ENCODE assay signal across 21 cellular contexts in genomic region chr6:169981969-169982368, GRCh38.
A peak's percentile ranks its signal among the peaks of the same experiment; 100 is the strongest.
DNase-seq lines count a peak whose midpoint lies in the region; ATAC-seq and TF ChIP-seq lines count a peak whose summit lies in the region.
"Had no signal": no experiment of that assay in that cellular context is flagged by ENCODE, and none has a peak within 500 bp of the region (broad histone marks: within the 10 kb centered on the region; RNA-seq: fewer than 3 reads in every experiment).

No MANE protein-coding gene starts in this region.

- no peak overlapping the region for H2BK15ac ChIP-seq in neuronal stem cell (ENCODE audit: low read length)

- TF ChIP-seq POLR2A in spleen (IDR thresholded peaks at IDR 0.05), result no peak

- no peak overlapping the region for H2BK5ac ChIP-seq in neuronal stem cell (ENCODE audit: low read length)

- H3K4me3 ChIP-seq in neuronal stem cell (ENCODE audit: low read length in 2 of 2) (no peak overlapping the region), spleen (no peak overlapping the region), GM23338 (no peak overlapping the region)
- H3K4me3 ChIP-seq: A549; BLaER1 treated with 17β-estradiol and CSF1 and Interleukin-3, amounts not matched to agents 10 nM and 100 nM; GM12878 had no signal

- H3F3A ChIP-seq in GM23338 (replicated peaks; ENCODE audit: low read depth), result no peaks in the 10 kb centered on the region

- H3K36me3 Mint-ChIP-seq in GM23338 (ENCODE audit: low read depth), result no peaks in the 10 kb centered on the region
- H3K36me3 Mint-ChIP-seq: CD4-positive, alpha-beta memory T cell had no signal

- H2BK120ac ChIP-seq in neuronal stem cell (ENCODE audit: low read depth, low read length), result no peak overlapping the region

- no peak overlapping the region for H3K4me3 Mint-ChIP-seq in GM23338
- H3K4me3 Mint-ChIP-seq: CD4-positive, alpha-beta memory T cell had no signal

- H2AFZ ChIP-seq in neuronal stem cell (ENCODE audit: low read length) (no peak overlapping the region), GM23338 (no peak overlapping the region)

- peak overlapping the region; percentile 20 for H3K18ac ChIP-seq in neuronal stem cell (ENCODE audit: low read length)

- H3K9ac ChIP-seq in neuronal stem cell (ENCODE audit: low read depth, low read length, poor library complexity), result no peak overlapping the region
- H3K9ac ChIP-seq: BLaER1 treated with 17β-estradiol and CSF1 and Interleukin-3, amounts not matched to agents 10 nM and 100 nM had no signal

- no peaks in the 10 kb centered on the region for H4K20me1 ChIP-seq in GM23338 (replicated peaks; ENCODE audit: insufficient read depth)
- H4K20me1 ChIP-seq: BLaER1 treated with 17β-estradiol and CSF1 and Interleukin-3, amounts not matched to agents 10 nM and 100 nM had no signal

- no peaks in the 10 kb centered on the region for H3K27me3 ChIP-seq in neuronal stem cell (ENCODE audit: control insufficient read depth in 3 of 3, insufficient read depth in 3 of 3, low read depth in 1 of 3, low read length in 3 of 3)
- peaks cover 0 to 92% (median 5%) of the 10 kb centered on the region in 7 donors for H3K27me3 ChIP-seq in spleen (replicated peaks in 1 of 7)
- H3K27me3 ChIP-seq in GM23338 (ENCODE audit: insufficient read depth), result no peaks in the 10 kb centered on the region
- H3K27me3 ChIP-seq: BE2C; BLaER1 treated with 17β-estradiol and CSF1 and Interleukin-3, amounts not matched to agents 10 nM and 100 nM had no signal

- peaks cover 3% of the 10 kb centered on the region for H3K27me3 Mint-ChIP-seq in GM23338 (ENCODE audit: insufficient read depth, low read depth, poor library complexity)
- H3K27me3 Mint-ChIP-seq: CD4-positive, alpha-beta memory T cell had no signal

- no peak overlapping the region for H3K27ac Mint-ChIP-seq in GM23338
- H3K27ac Mint-ChIP-seq: CD4-positive, alpha-beta memory T cell had no signal

- TF ChIP-seq CTCF in spleen (IDR thresholded peaks at IDR 0.05 in 8 of 11, conservative IDR thresholded peaks at IDR 0.05 in 3 of 11), result no peak
- no peak for TF ChIP-seq CTCF in GM23338 (conservative IDR thresholded peaks at IDR 0.05; ENCODE audit: low read depth in 2 of 2)

- H3K4me1 Mint-ChIP-seq in GM23338, result peaks cover 3% of the 10 kb centered on the region; the same call in 1 of the 3 replicates
- H3K4me1 Mint-ChIP-seq: CD4-positive, alpha-beta memory T cell had no signal

- H3K9me2 ChIP-seq in GM23338 (ENCODE audit: insufficient read depth), result no peaks in the 10 kb centered on the region

- H3K4me2 ChIP-seq in neuronal stem cell (ENCODE audit: insufficient read depth, low read length, poor library complexity, severe bottlenecking), result no peak overlapping the region
- no peak overlapping the region for H3K4me2 ChIP-seq in GM23338
- H3K4me2 ChIP-seq: A549; BLaER1 treated with 17β-estradiol and CSF1 and Interleukin-3, amounts not matched to agents 10 nM and 100 nM had no signal

- ATAC-seq in left ventricle myocardium superior (no peak), HG03175 (IDR thresholded peaks at IDR 0.05; ENCODE audit: unreplicated experiment) (no peak), GM23338 (no peak)
- ATAC-seq: A549, GM12878 had no signal

- WGBS in neuronal stem cell (ENCODE audit: extremely low coverage in 2 of 2, insufficient read length in 2 of 2, insufficient replicate concordance in 1 of 2), 2 donors, result no CpG with 5 or more reads among the region's 7 CpGs
- 65 to 71% (median 68%) methylated on average over 5 to 7 of the region's 7 CpGs for WGBS in spleen, 5 donors

- H2BK12ac ChIP-seq in neuronal stem cell (ENCODE audit: low read length), result no peak overlapping the region

- H3K4me1 ChIP-seq in neuronal stem cell (ENCODE audit: control insufficient read depth in 2 of 2, insufficient read depth in 1 of 2, low read depth in 1 of 2, low read length in 2 of 2) (peaks cover 2 to 4% of the 10 kb centered on the region in 2 donors), spleen (peaks cover 0 to 19% (median 4%) of the 10 kb centered on the region in 6 donors), GM23338 (ENCODE audit: insufficient read depth) (no peaks in the 10 kb centered on the region)
- H3K4me1 ChIP-seq: A549 had no signal

- H3K23ac ChIP-seq in neuronal stem cell (ENCODE audit: low read depth, low read length, poor library complexity), result no peak overlapping the region

- H3K4ac ChIP-seq in neuronal stem cell (ENCODE audit: low read length), result peak overlapping the region; percentile 57

- peak overlapping the region; percentile 44 for H2AK5ac ChIP-seq in neuronal stem cell (ENCODE audit: low read depth, low read length)

- peaks cover 3% of the 10 kb centered on the region; the same call in 1 of the 3 replicates for H3K9me3 Mint-ChIP-seq in GM23338
- H3K9me3 Mint-ChIP-seq: CD4-positive, alpha-beta memory T cell had no signal

- H3K9me3 ChIP-seq in neuronal stem cell (replicated peaks in 1 of 2; ENCODE audit: control insufficient read depth in 2 of 2, insufficient read depth in 1 of 2, low read depth in 1 of 2, low read length in 2 of 2) (no peaks in the 10 kb centered on the region), spleen (no peaks in the 10 kb centered on the region)
- H3K9me3 ChIP-seq: A549; BE2C; BLaER1 treated with 17β-estradiol and CSF1 and Interleukin-3, amounts not matched to agents 10 nM and 100 nM had no signal

- H3K36me3 ChIP-seq in neuronal stem cell (replicated peaks in 1 of 2; ENCODE audit: control insufficient read depth in 2 of 2, insufficient read depth in 2 of 2, low read length in 2 of 2) (no peaks in the 10 kb centered on the region), spleen (no peaks in the 10 kb centered on the region), GM23338 (ENCODE audit: insufficient read depth) (no peaks in the 10 kb centered on the region)
- H3K36me3 ChIP-seq: BE2C; BLaER1 treated with 17β-estradiol and CSF1 and Interleukin-3, amounts not matched to agents 10 nM and 100 nM had no signal

- no peaks in the 10 kb centered on the region for H3K79me2 ChIP-seq in GM23338 (replicated peaks; ENCODE audit: insufficient read depth)

- no peak overlapping the region for H3K14ac ChIP-seq in neuronal stem cell (ENCODE audit: low read length)

- intact Hi-C loops in cardiac septum (cut with DNase I) (no loop called here), left ventricle myocardium superior (cut with micrococcal nuclease) (no loop called here), spleen (cut with DNase I; ENCODE audit: low total_unique reads) (no loop called here)

- peaks cover 1% of the 10 kb centered on the region for H3K79me1 ChIP-seq in neuronal stem cell (ENCODE audit: low read depth, low read length)

- DNase-seq in cardiac septum (ENCODE audit: low spot score) (peak; percentile 12), left ventricle myocardium superior (no peak), neuronal stem cell (ENCODE audit: low spot score) (no peak), spleen (peak; percentile 39), DMS 273 (lab: John Stamatoyannopoulos, UW; ENCODE audit: unreplicated experiment) (no peak), GM23338 (ENCODE audit: low spot score) (no peak)
- DNase-seq: 8988T; ACHN; AML-193; BE2C; Calu3; CD4-positive, alpha-beta memory T cell; COR-L47; EL; GDM1; H7; HCEC 1CT had no signal

- H3K27ac ChIP-seq in neuronal stem cell (replicated peaks; ENCODE audit: low read length) (no peak overlapping the region), spleen (no peak overlapping the region), GM23338 (ENCODE audit: low read depth) (no peak overlapping the region)
- H3K27ac ChIP-seq: A549; BLaER1 treated with 17β-estradiol and CSF1 and Interleukin-3, amounts not matched to agents 10 nM and 100 nM had no signal

- no peak overlapping the region for H4K8ac ChIP-seq in neuronal stem cell (ENCODE audit: low read depth, low read length)

- H4K91ac ChIP-seq in neuronal stem cell (ENCODE audit: low read depth, low read length, poor library complexity), result no peak overlapping the region

TF ChIP-seq in GM23338, 12 proteins besides CTCF, POLR2A, EP300 and RAD21:
- no peak for TF ChIP-seq ZNF331 (CRISPR knock-in tag; IDR thresholded peaks at IDR 0.05; ENCODE audit: low read depth)
TF ChIP-seq in GM23338: peak in this region for 0.

Comparison
In these comparisons a context has a peak if more than half of its experiments do, and no peak if none do; other contexts are left out.
1. DNase-seq: peak in cardiac septum (single experiment) and spleen (single experiment); none in left ventricle myocardium superior (single experiment), neuronal stem cell (single experiment), DMS 273 (single experiment) and GM23338 (single experiment).